ENCODE assay signal across 1 cellular context in the genomic region with DNA sequence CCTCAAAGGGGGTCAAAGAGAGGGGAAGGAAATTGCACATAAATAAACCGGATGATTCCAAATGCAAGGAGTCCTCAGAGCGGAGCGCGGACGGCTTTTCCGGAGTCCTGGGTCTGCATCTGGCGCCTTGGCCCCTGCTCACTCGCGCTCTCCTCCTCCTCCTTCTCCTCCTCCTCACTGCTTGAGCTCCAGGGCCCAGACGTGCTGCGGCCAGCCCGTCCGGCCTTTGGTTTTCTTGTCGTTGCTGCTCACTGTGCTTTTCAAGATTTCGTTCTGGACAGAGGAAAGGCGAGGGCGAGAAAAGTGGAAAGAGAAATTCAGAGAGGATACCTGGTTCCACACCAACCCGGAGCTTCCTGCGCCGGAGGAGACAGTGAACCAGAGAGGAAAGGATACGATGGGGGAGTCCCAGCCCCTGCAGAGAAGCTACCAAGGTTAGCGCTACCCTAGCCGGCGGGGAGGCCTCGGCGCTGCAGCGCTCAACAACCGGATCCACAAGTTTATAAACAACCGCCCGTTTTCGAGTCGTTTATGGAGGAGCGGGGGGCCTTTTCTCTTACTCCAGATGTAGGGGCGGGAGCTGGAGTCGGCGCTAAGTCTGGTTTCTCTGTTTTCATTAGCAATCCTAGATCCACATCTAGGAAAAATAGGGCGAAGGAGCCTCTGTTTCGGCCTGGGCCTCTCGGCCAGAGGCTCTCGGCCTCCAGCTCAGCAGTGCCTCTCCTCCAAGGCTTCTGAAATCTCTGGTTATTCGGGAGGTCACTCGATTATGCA.
TF ChIP-seq lines count a peak whose summit lies in the region.

No MANE protein-coding gene starts in this region.

TF ChIP-seq in H1, 55 proteins besides CTCF, POLR2A, EP300 and RAD21 (continued from another document):
- TF ChIP-seq BRCA1 (IDR thresholded peaks at IDR 0.05; ENCODE audit: low read depth, low read length) = no peak
- no peak for TF ChIP-seq PHF8 (conservative IDR thresholded peaks at IDR 0.05; ENCODE audit: low read depth, low read length)
- TF ChIP-seq TAF1 (IDR thresholded peaks at IDR 0.05; ENCODE audit: low read depth, low read length) = no peak
- no peak for TF ChIP-seq SIRT6 (IDR thresholded peaks at IDR 0.05; ENCODE audit: low read length)
- TF ChIP-seq, protein P1, sequence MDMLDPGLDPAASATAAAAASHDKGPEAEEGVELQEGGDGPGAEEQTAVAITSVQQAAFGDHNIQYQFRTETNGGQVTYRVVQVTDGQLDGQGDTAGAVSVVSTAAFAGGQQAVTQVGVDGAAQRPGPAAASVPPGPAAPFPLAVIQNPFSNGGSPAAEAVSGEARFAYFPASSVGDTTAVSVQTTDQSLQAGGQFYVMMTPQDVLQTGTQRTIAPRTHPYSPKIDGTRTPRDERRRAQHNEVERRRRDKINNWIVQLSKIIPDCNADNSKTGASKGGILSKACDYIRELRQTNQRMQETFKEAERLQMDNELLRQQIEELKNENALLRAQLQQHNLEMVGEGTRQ (IDR thresholded peaks at IDR 0.05; ENCODE audit: low read length) = no peak
- no peak for TF ChIP-seq NRF1 (IDR thresholded peaks at IDR 0.05; ENCODE audit: low read depth, low read length)
- peak; percentile 100 for TF ChIP-seq RNF2 (IDR thresholded peaks at IDR 0.05; ENCODE audit: borderline replicate concordance, low read depth, low read length, missing control alignments, poor library complexity, severe bottlenecking)
- TF ChIP-seq KDM4A (IDR thresholded peaks at IDR 0.05; ENCODE audit: low read depth, low read length, severe bottlenecking) = no peak
- no peak for TF ChIP-seq EGR1 (IDR thresholded peaks at IDR 0.05; ENCODE audit: borderline replicate concordance, low read depth, low read length)
- TF ChIP-seq SUZ12 (IDR thresholded peaks at IDR 0.05; ENCODE audit: low read length) = peak; percentile 95
- TF ChIP-seq CHD1 (IDR thresholded peaks at IDR 0.05; ENCODE audit: low read depth, low read length) = no peak
- TF ChIP-seq CTBP2 (IDR thresholded peaks at IDR 0.05; ENCODE audit: borderline replicate concordance, insufficient read depth, insufficient read length, low read length) = peak; percentile 98
- TF ChIP-seq POU5F1 (IDR thresholded peaks at IDR 0.05; ENCODE audit: low read depth, low read length) = no peak
- no peak for TF ChIP-seq TAF7 (optimal IDR thresholded peaks at IDR 0.05; ENCODE audit: borderline replicate concordance, low read depth, low read length)
- TF ChIP-seq RBBP5 (IDR thresholded peaks at IDR 0.05; ENCODE audit: borderline replicate concordance, low read depth, low read length) = no peak
- TF ChIP-seq KDM1A (IDR thresholded peaks at IDR 0.05; ENCODE audit: borderline replicate concordance, low read length) = no peak
- TF ChIP-seq SP2 (IDR thresholded peaks at IDR 0.05; ENCODE audit: low read length) = no peak
- TF ChIP-seq SIX5 (IDR thresholded peaks at IDR 0.05; ENCODE audit: low read depth, low read length) = no peak
- TF ChIP-seq SP4 (IDR thresholded peaks at IDR 0.05; ENCODE audit: low read length) = no peak
- no peak for TF ChIP-seq TEAD4 (IDR thresholded peaks at IDR 0.05; ENCODE audit: low read depth, low read length)
- no peak for TF ChIP-seq YY1 (IDR thresholded peaks at IDR 0.05; ENCODE audit: low read depth, low read length)
TF ChIP-seq in H1: peak in this region for 8.
